12 cellular contexts compared by ENCODE assay signal in genomic region chr13:89401209-89401810, GRCh38.
DNase-seq lines count a peak whose midpoint lies in the region; ATAC-seq and TF ChIP-seq lines count a peak whose summit lies in the region.
"Had no signal": no experiment of that assay in that cellular context is flagged by ENCODE, and none has a peak within 500 bp of the region (broad histone marks: within the 10 kb centered on the region; RNA-seq: fewer than 3 reads in every experiment).

No MANE protein-coding gene starts in this region.

- no peak for TF ChIP-seq POLR2A in erythroblast (IDR thresholded peaks at IDR 0.05; ENCODE audit: low read length)

- peak overlapping the region; percentile 88 for H3K27ac ChIP-seq in SK-N-MC
- H3K27ac ChIP-seq: vagina had no signal

- peak overlapping the region; percentile 66 for H3K9ac ChIP-seq in SK-N-MC (ENCODE audit: insufficient read length)

- no peak overlapping the region for H3K27ac Mint-ChIP-seq in activated CD8-positive, alpha-beta T cell treated with anti-CD3 and anti-CD28 coated beads for 36 hours
- H3K27ac Mint-ChIP-seq: activated naive CD8-positive, alpha-beta T cell had no signal

- ATAC-seq in HG02610 (IDR thresholded peaks at IDR 0.05; ENCODE audit: unreplicated experiment), result peak; percentile 69
- ATAC-seq in activated CD8-positive, alpha-beta T cell treated with anti-CD3 and anti-CD28 coated beads for 36 hours, result no peak

- 0 out of 2 replicates have a peak, but pooled peaks cover 3% of the 10 kb centered on the region for H3K36me3 ChIP-seq in SK-N-MC (ENCODE audit: insufficient read depth, low read length)
- H3K36me3 ChIP-seq: vagina had no signal

- peaks cover 2% of the 10 kb centered on the region for H3K36me3 Mint-ChIP-seq in activated CD8-positive, alpha-beta T cell treated with anti-CD3 and anti-CD28 coated beads for 36 hours (ENCODE audit: low read depth)
- H3K36me3 Mint-ChIP-seq: activated naive CD8-positive, alpha-beta T cell had no signal

- peak overlapping the region; percentile 36 for H3K4me3 ChIP-seq in SK-N-MC
- H3K4me3 ChIP-seq: vagina had no signal

- no peaks in the 10 kb centered on the region for H3K27me3 Mint-ChIP-seq in activated CD8-positive, alpha-beta T cell treated with anti-CD3 and anti-CD28 coated beads for 36 hours
- H3K27me3 Mint-ChIP-seq: activated naive CD8-positive, alpha-beta T cell had no signal

- no peaks in the 10 kb centered on the region; the same call in 1 of the 2 replicates for H3K9me3 ChIP-seq in SK-N-MC (ENCODE audit: low read depth, low read length)
- H3K9me3 ChIP-seq: vagina had no signal

- intact Hi-C loops in activated CD8-positive, alpha-beta T cell treated with anti-CD3 and anti-CD28 coated beads for 36 hours (cut with micrococcal nuclease), result no loop called here

- no peak overlapping the region for H3K4me3 Mint-ChIP-seq in activated CD8-positive, alpha-beta T cell treated with anti-CD3 and anti-CD28 coated beads for 36 hours
- H3K4me3 Mint-ChIP-seq: activated naive CD8-positive, alpha-beta T cell had no signal

- peaks cover 10% of the 10 kb centered on the region for H3K9me3 Mint-ChIP-seq in activated CD8-positive, alpha-beta T cell treated with anti-CD3 and anti-CD28 coated beads for 36 hours

- H3K4me1 Mint-ChIP-seq in activated CD8-positive, alpha-beta T cell treated with anti-CD3 and anti-CD28 coated beads for 36 hours (ENCODE audit: low read depth), result no peaks in the 10 kb centered on the region

- POLR2A ChIA-PET in activated CD8-positive, alpha-beta T cell treated with anti-CD3 and anti-CD28 coated beads for 36 hours (lab: Charles Lee), result no interaction called here

- CTCF ChIA-PET in activated CD8-positive, alpha-beta T cell treated with anti-CD3 and anti-CD28 coated beads for 36 hours (lab: Charles Lee), result no interaction called here

- no peak for TF ChIP-seq CTCF in activated CD8-positive, alpha-beta T cell treated with anti-CD3 and anti-CD28 coated beads for 36 hours (IDR thresholded peaks at IDR 0.05)

- DNase-seq in SK-N-MC (ENCODE audit: low read depth, low spot score) (peak; percentile 71), erythroblast (lab: John Stamatoyannopoulos, UW) (peak; percentile 35 to 71), pons (ENCODE audit: low spot score) (peak; percentile 3), NCI-H2081 (lab: John Stamatoyannopoulos, UW) (no peak), ureter (ENCODE audit: low spot score) (no peak)
- DNase-seq in activated CD8-positive, alpha-beta T cell treated with anti-CD3 and anti-CD28 coated beads for 36 hours, result no peak
- DNase-seq in central memory CD4-positive, alpha-beta T cell, result no peak
- DNase-seq: H7, T-helper 2 cell had no signal

Comparison
In these comparisons a context has a peak if more than half of its experiments do, and no peak if none do; other contexts are left out.
1. DNase-seq: peak in SK-N-MC (single experiment), erythroblast (2 of 2) and pons (single experiment); none in activated CD8-positive, alpha-beta T cell treated with anti-CD3 and anti-CD28 coated beads for 36 hours (single experiment), NCI-H2081 (0 of 2), central memory CD4-positive, alpha-beta T cell (single experiment) and ureter (single experiment).